ENCODE assay signal across 8 cellular contexts in genomic region chr7:76303829-76304505, GRCh38.
DNase-seq lines count a peak whose midpoint lies in the region; ATAC-seq and TF ChIP-seq lines count a peak whose summit lies in the region.

No MANE protein-coding gene starts in this region.

- H3K36me3 ChIP-seq in DND-41 (ENCODE audit: insufficient read depth, low read length) (no peaks in the 10 kb centered on the region), muscle layer of duodenum (ENCODE audit: control insufficient read depth in 1 of 2, insufficient read depth in 2 of 2, low read length in 2 of 2) (peaks cover 0 to 7% of the 10 kb centered on the region in 2 donors)

- ATAC-seq in DND-41 (ENCODE audit: insufficient read depth, low read depth) = peak; percentile 49
- ATAC-seq in HG03460 (IDR thresholded peaks at IDR 0.05; ENCODE audit: unreplicated experiment) = no peak
- no peak for ATAC-seq in HG03520 (IDR thresholded peaks at IDR 0.05; ENCODE audit: unreplicated experiment)

- TF ChIP-seq POLR2A in NB4 (IDR thresholded peaks at IDR 0.05; ENCODE audit: extremely low read depth, insufficient read length) = no peak

- H3K27me3 ChIP-seq in DND-41 (ENCODE audit: insufficient read depth, low read length, poor library complexity) (peaks cover 17% of the 10 kb centered on the region), muscle layer of duodenum (ENCODE audit: low read depth, low read length) (no peaks in the 10 kb centered on the region)

- H4K20me1 ChIP-seq in DND-41 (ENCODE audit: insufficient read depth, low read length) = no peaks in the 10 kb centered on the region

- H3K9ac ChIP-seq in DND-41 (ENCODE audit: low read depth, low read length) = peak overlapping the region; percentile 67

- DNase-seq in DND-41 (peak; percentile 66), NB4 (ENCODE audit: low read depth) (peak; percentile 51), choroid plexus epithelial cell (ENCODE audit: low read depth) (peak; percentile 38), D341Med (ENCODE audit: low spot score) (no peak), COR-L47 (lab: John Stamatoyannopoulos, UW) (no peak)

- H3K4me3 ChIP-seq in DND-41 (ENCODE audit: low read depth in 1 of 2, low read length in 2 of 2) = peak overlapping the region; percentile 20 to 64; a peak in 3 of 4 replicates
- H3K4me3 ChIP-seq in NB4 (ENCODE audit: low read depth, low read length) = peak overlapping the region; percentile 66
- peak overlapping the region; percentile 74 for H3K4me3 ChIP-seq in choroid plexus epithelial cell (ENCODE audit: low read depth, low read length)
- peak overlapping the region; percentile 67 to 95 for H3K4me3 ChIP-seq in muscle layer of duodenum (ENCODE audit: low read depth in 1 of 2, low read length in 2 of 2)

- H3K79me2 ChIP-seq in DND-41 (ENCODE audit: insufficient read depth, low read length) = no peaks in the 10 kb centered on the region

- peak overlapping the region; percentile 87 for H2AFZ ChIP-seq in DND-41 (ENCODE audit: low read depth, low read length)

- peak overlapping the region; percentile 83 for H3K4me2 ChIP-seq in DND-41 (ENCODE audit: insufficient read depth, low read length)

- H3K4me1 ChIP-seq in DND-41 (ENCODE audit: insufficient read depth, low read length) (peaks cover 29% of the 10 kb centered on the region), muscle layer of duodenum (ENCODE audit: control insufficient read depth in 1 of 2, insufficient read depth in 2 of 2, low read length in 2 of 2) (peaks cover 5 to 33% of the 10 kb centered on the region in 2 donors)

- TF ChIP-seq CTCF in DND-41 (IDR thresholded peaks at IDR 0.05; ENCODE audit: borderline replicate concordance, extremely low read depth, low read length, poor library complexity, severe bottlenecking) (no peak), NB4 (IDR thresholded peaks at IDR 0.05; ENCODE audit: low read depth, low read length) (no peak), choroid plexus epithelial cell (conservative IDR thresholded peaks at IDR 0.05; ENCODE audit: low read depth, low read length) (no peak)

- H3K9me3 ChIP-seq in DND-41 (ENCODE audit: insufficient read depth, low read length, severe bottlenecking) (no peaks in the 10 kb centered on the region), muscle layer of duodenum (ENCODE audit: control insufficient read depth in 1 of 2, low read length in 2 of 2) (no peaks in the 10 kb centered on the region)

- H3K27ac ChIP-seq in DND-41 (ENCODE audit: low read length) = peak overlapping the region; percentile 77
- H3K27ac ChIP-seq in muscle layer of duodenum (ENCODE audit: low read length) = peak overlapping the region; percentile 82

Comparison
In these comparisons a context has a peak if more than half of its experiments do, and no peak if none do; other contexts are left out.
1. DNase-seq: peak in DND-41 (single experiment), NB4 (single experiment) and choroid plexus epithelial cell (single experiment); none in D341Med (single experiment) and COR-L47 (single experiment).
2. Peak in every context shown above with its lines, with median percentiles within 50 percentile points of each other: H3K4me3 ChIP-seq.